Comparison of ENCODE assay signal across 8 cellular contexts in the genomic region with DNA sequence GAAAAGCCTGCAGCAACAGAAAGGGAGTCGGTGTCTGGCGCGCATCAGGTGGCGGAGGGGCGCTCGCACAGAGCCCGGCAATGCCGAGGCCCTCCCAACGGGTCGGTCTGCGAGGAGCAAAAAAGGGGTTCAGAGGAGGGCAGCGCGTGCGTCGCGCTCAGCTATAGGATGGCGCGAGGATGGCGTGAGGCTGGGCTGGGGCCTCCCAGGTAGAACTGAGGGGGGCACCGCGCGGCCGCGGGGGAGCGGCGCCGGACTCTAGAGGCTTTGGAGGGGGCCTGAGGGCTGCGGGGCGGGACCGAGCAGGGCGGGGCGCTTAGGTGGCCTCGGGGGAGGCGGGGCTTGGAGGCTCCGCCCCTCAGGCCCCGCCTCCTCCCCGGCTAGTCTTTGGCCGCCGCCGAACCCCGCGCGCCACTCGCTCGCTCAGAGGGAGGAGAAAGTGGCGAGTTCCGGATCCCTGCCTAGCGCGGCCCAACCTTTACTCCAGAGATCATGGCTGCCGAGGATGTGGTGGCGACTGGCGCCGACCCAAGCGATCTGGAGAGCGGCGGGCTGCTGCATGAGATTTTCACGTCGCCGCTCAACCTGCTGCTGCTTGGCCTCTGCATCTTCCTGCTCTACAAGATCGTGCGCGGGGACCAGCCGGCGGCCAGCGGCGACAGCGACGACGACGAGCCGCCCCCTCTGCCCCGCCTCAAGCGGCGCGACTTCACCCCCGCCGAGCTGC. TPM values are rescaled to one million over a fixed set of nuclear protein-coding genes. Genes with fewer than 3 reads are reported as not detected.
DNase-seq lines count a peak whose midpoint lies in the region; ATAC-seq and TF ChIP-seq lines count a peak whose summit lies in the region.

A gene (plus strand): TSS at position 414 of the 727 bp plus-strand sequence. CDS start 79 bp downstream, at position 493.

- peak within 1 kb of the TSS; percentile 56 for H3K27ac ChIP-seq in duodenal mucosa (ENCODE audit: low read depth, low read length)

- H3K27ac Mint-ChIP-seq in activated CD4-positive, alpha-beta memory T cell treated with anti-CD3 and anti-CD28 coated beads for 36 hours: peak within 1 kb of the TSS; percentile 79

- H3K36me3 ChIP-seq in BE2C (no peaks in the 10 kb centered on the region), duodenal mucosa (ENCODE audit: control insufficient read depth in 1 of 2, insufficient read depth in 2 of 2, low read length in 2 of 2) (no peaks in the 10 kb centered on the region)

- H3K27me3 ChIP-seq in BE2C (peaks cover 4% of the 10 kb centered on the region; the same call in 1 of the 2 replicates), duodenal mucosa (ENCODE audit: control insufficient read depth in 1 of 2, insufficient read depth in 2 of 2, low read length in 2 of 2) (no peaks in the 10 kb centered on the region)

- intact Hi-C loops in activated CD4-positive, alpha-beta memory T cell treated with anti-CD3 and anti-CD28 coated beads for 36 hours (cut with micrococcal nuclease): loop anchor here (2.0 to 10.0 kb wide), 4 partner anchors 233 to 891 kb away; a partner anchor contains a TSS
- intact Hi-C loops in lower leg skin (cut with DNase I; ENCODE audit: low total_unique reads): no loop called here

- peak; percentile 83 for DNase-seq in BE2C
- peak; percentile 91 for DNase-seq in NCI-H748 (lab: John Stamatoyannopoulos, UW; ENCODE audit: unreplicated experiment)
- peak; percentile 83 for DNase-seq in activated CD4-positive, alpha-beta memory T cell treated with anti-CD3 and anti-CD28 coated beads for 36 hours
- peak; percentile 73 to 96 for DNase-seq in lower leg skin (ENCODE audit: low spot score in 2 of 2)
- peak; percentile 59 to 67 for DNase-seq in stimulated activated CD4-positive, alpha-beta T cell treated with anti-CD3 and anti-CD28 coated beads, Interleukin-4, amount 100 ng/mL, for 48 hours (ENCODE audit: low read depth in 2 of 2)

- TF ChIP-seq POLR2A in GM19099 (IDR thresholded peaks at IDR 0.05; ENCODE audit: extremely low read depth, insufficient read length, low read depth): peak; percentile 90
- TF ChIP-seq POLR2A in lower leg skin (IDR thresholded peaks at IDR 0.05): peak in 1 of 2 donors; percentile 32

- peak; percentile 76 for ATAC-seq in HG03378 (IDR thresholded peaks at IDR 0.05; ENCODE audit: unreplicated experiment)

- H3K9me3 ChIP-seq in BE2C (no peaks in the 10 kb centered on the region), duodenal mucosa (ENCODE audit: control insufficient read depth in 1 of 2, low read length in 2 of 2) (no peaks in the 10 kb centered on the region)

- POLR2A ChIA-PET in activated CD4-positive, alpha-beta memory T cell treated with anti-CD3 and anti-CD28 coated beads for 36 hours (lab: Charles Lee): interaction anchor here (0.8 kb wide), 1 partner anchor 232 kb away, joined by 4 read pairs; a partner anchor contains a TSS

- CTCF ChIA-PET in activated CD4-positive, alpha-beta memory T cell treated with anti-CD3 and anti-CD28 coated beads for 36 hours (lab: Charles Lee): no interaction called here

- peaks cover 4% of the 10 kb centered on the region for H3K36me3 Mint-ChIP-seq in activated CD4-positive, alpha-beta memory T cell treated with anti-CD3 and anti-CD28 coated beads for 36 hours

- peak within 1 kb of the TSS; percentile 80 for H3K4me3 Mint-ChIP-seq in activated CD4-positive, alpha-beta memory T cell treated with anti-CD3 and anti-CD28 coated beads for 36 hours

- H3K4me1 Mint-ChIP-seq in activated CD4-positive, alpha-beta memory T cell treated with anti-CD3 and anti-CD28 coated beads for 36 hours (ENCODE audit: low read depth): peaks cover 24% of the 10 kb centered on the region

- H3K9me3 Mint-ChIP-seq in activated CD4-positive, alpha-beta memory T cell treated with anti-CD3 and anti-CD28 coated beads for 36 hours: no peaks in the 10 kb centered on the region

- H3K4me1 ChIP-seq in BE2C (no peaks in the 10 kb centered on the region), duodenal mucosa (ENCODE audit: control insufficient read depth in 1 of 2, insufficient read depth in 2 of 2, low read length in 2 of 2) (peaks cover 3 to 8% of the 10 kb centered on the region in 2 donors)

- peak within 1 kb of the TSS; percentile 73 to 77 for H3K9ac ChIP-seq in duodenal mucosa (ENCODE audit: low read depth in 1 of 2, low read length in 2 of 2)

- H3K4me3 ChIP-seq in BE2C (ENCODE audit: low read depth, low read length) (peak within 1 kb of the TSS; percentile 77), duodenal mucosa (ENCODE audit: low read depth in 1 of 2, low read length in 2 of 2) (peak within 1 kb of the TSS; percentile 79 to 82), lower leg skin (ENCODE audit: low read depth, poor library complexity, severe bottlenecking) (peak within 1 kb of the TSS; percentile 79)

- 0 to 53% methylated on average over 10 to 55 of the region's 77 CpGs for WGBS in lower leg skin, 2 donors

- H3K27me3 Mint-ChIP-seq in activated CD4-positive, alpha-beta memory T cell treated with anti-CD3 and anti-CD28 coated beads for 36 hours: peaks cover 2% of the 10 kb centered on the region

- TF ChIP-seq CTCF in BE2C (IDR thresholded peaks at IDR 0.05; ENCODE audit: low read depth, low read length) (no peak), lower leg skin (IDR thresholded peaks at IDR 0.05) (no peak)

RNA-seq across cellular contexts. Expression of the gene that starts here (rescaled TPM):
- 58.5 TPM for polyA plus RNA-seq in BE2C (2012; ENCODE audit: insufficient read depth, insufficient read length, low read depth)
- total RNA-seq in activated CD4-positive, alpha-beta memory T cell treated with anti-CD3 and anti-CD28 coated beads for 36 hours: 10 to 100 TPM; 29.0 to 29.4 TPM
- total RNA-seq in lower leg skin: 100 to 1,000 TPM in 2 of 4 donors, 10 to 100 TPM in 2; 63.3 to 122 (median 96.2) TPM

Comparison
In these comparisons a context has a peak if more than half of its experiments do, and no peak if none do; other contexts are left out.
1. Peak in every context shown above with its lines: DNase-seq, ATAC-seq, H3K4me3 ChIP-seq and H3K27ac ChIP-seq.